In genomic region chr4:172866421-172866820, GRCh38 we compare ENCODE assay signal across 25 cellular contexts.
DNase-seq lines count a peak whose midpoint lies in the region; ATAC-seq, FAIRE-seq and TF ChIP-seq lines count a peak whose summit lies in the region.
"Had no signal": no experiment of that assay in that cellular context is flagged by ENCODE, and none has a peak within 500 bp of the region (broad histone marks: within the 10 kb centered on the region; RNA-seq: fewer than 3 reads in every experiment).

No MANE protein-coding gene starts in this region.

- H3K9me3 Mint-ChIP-seq in activated naive CD4-positive, alpha-beta T cell treated with anti-CD3 and anti-CD28 coated beads for 36 hours, result no peaks in the 10 kb centered on the region

- no peaks in the 10 kb centered on the region for H3K4me1 Mint-ChIP-seq in activated naive CD4-positive, alpha-beta T cell treated with anti-CD3 and anti-CD28 coated beads for 36 hours (ENCODE audit: low read depth)
- H3K4me1 Mint-ChIP-seq: CD14-positive monocyte; CD8-positive, alpha-beta memory T cell had no signal

- no peak overlapping the region for H3K4ac ChIP-seq in trophoblast cell (ENCODE audit: low read depth, low read length)

- H3K27ac ChIP-seq in trophoblast cell (ENCODE audit: low read depth, low read length), result no peak overlapping the region
- H3K27ac ChIP-seq: 22Rv1; BLaER1 treated with 17β-estradiol and CSF1 and Interleukin-3, amounts not matched to agents 10 nM and 100 nM had no signal

- H3K79me1 ChIP-seq in trophoblast cell (ENCODE audit: low read length), result no peaks in the 10 kb centered on the region

- H3K79me2 ChIP-seq in trophoblast cell (ENCODE audit: control insufficient read depth, insufficient read depth, low read length, poor library complexity), result no peaks in the 10 kb centered on the region

- no peak overlapping the region for H2BK120ac ChIP-seq in trophoblast cell (ENCODE audit: insufficient read depth, low read length, poor library complexity)

- no peak overlapping the region for H4K91ac ChIP-seq in trophoblast cell (ENCODE audit: low read depth, low read length)

- intact Hi-C loops in left colon (cut with DNase I, micrococcal nuclease), result no loop called here
- intact Hi-C loops in activated naive CD4-positive, alpha-beta T cell treated with anti-CD3 and anti-CD28 coated beads for 36 hours (cut with micrococcal nuclease), result no loop called here

- H3K27ac Mint-ChIP-seq in activated naive CD4-positive, alpha-beta T cell treated with anti-CD3 and anti-CD28 coated beads for 36 hours, result no peak overlapping the region
- H3K27ac Mint-ChIP-seq: CD14-positive monocyte; CD4-positive, alpha-beta T cell; CD8-positive, alpha-beta memory T cell; HFFc6 had no signal

- DNase-seq in bronchial epithelial cell (ENCODE audit: low read depth), result no peak
- no peak for DNase-seq in left colon
- DNase-seq in trophoblast cell, result no peak
- DNase-seq in GM10248 (ENCODE audit: extremely low spot score), result no peak
- no peak for DNase-seq in activated naive CD4-positive, alpha-beta T cell treated with anti-CD3 and anti-CD28 coated beads for 36 hours
- DNase-seq: AML-193; BE2C; CD4-positive, alpha-beta T cell; CD8-positive, alpha-beta memory T cell; DMS 273 treated with DMSO at 0.1 percent for 48 hours; DMS79; EL; GDM1; GOT3; HFFc6 had no signal

- no peak overlapping the region for H4K12ac ChIP-seq in trophoblast cell (ENCODE audit: low read depth, low read length)

- POLR2A ChIA-PET in GM10248 (lab: Yijun Ruan, JAX), result no interaction called here

- H3K36me3 ChIP-seq in bronchial epithelial cell (ENCODE audit: control insufficient read depth, insufficient read depth, low read length) (no peaks in the 10 kb centered on the region), trophoblast cell (ENCODE audit: control insufficient read depth in 1 of 2, insufficient read depth in 2 of 2, low read length in 2 of 2) (no peaks in the 10 kb centered on the region)
- H3K36me3 ChIP-seq: BE2C; BLaER1 treated with 17β-estradiol and CSF1 and Interleukin-3, amounts not matched to agents 10 nM and 100 nM; HAP-1 had no signal

- FAIRE-seq in bronchial epithelial cell (lab: Jason Lieb, UNC), result peak; percentile 47
- FAIRE-seq: A204.1, D721Med, GM12891, GM18507, H54 had no signal

- TF ChIP-seq CTCF in bronchial epithelial cell (IDR thresholded peaks at IDR 0.05; ENCODE audit: insufficient read depth, low read length, severe bottlenecking) (no peak), GM10248 (IDR thresholded peaks at IDR 0.05; ENCODE audit: control extremely low read depth, extremely low read depth, low read depth, missing control alignments) (no peak)

- WGBS in trophoblast cell (ENCODE audit: extremely low coverage, insufficient coverage, insufficient read length), result no CpG with 5 or more reads among the region's 4 CpGs

- no peak overlapping the region for H2BK12ac ChIP-seq in trophoblast cell (ENCODE audit: low read length)

- H3K9me3 ChIP-seq in trophoblast cell (ENCODE audit: insufficient read depth, low read depth, low read length), result peaks cover 2% of the 10 kb centered on the region
- H3K9me3 ChIP-seq: BE2C, HAP-1 had no signal

- H3K23ac ChIP-seq in trophoblast cell (ENCODE audit: low read length), result no peak overlapping the region

- H3K27me3 ChIP-seq in bronchial epithelial cell (ENCODE audit: control insufficient read depth, insufficient read depth, low read length), result no peaks in the 10 kb centered on the region
- H3K27me3 ChIP-seq in trophoblast cell (ENCODE audit: insufficient read depth, low read length), result no peaks in the 10 kb centered on the region
- H3K27me3 ChIP-seq: BE2C; BLaER1 treated with 17β-estradiol and CSF1 and Interleukin-3, amounts not matched to agents 10 nM and 100 nM had no signal

- H3K4me3 Mint-ChIP-seq in activated naive CD4-positive, alpha-beta T cell treated with anti-CD3 and anti-CD28 coated beads for 36 hours, result no peak overlapping the region
- H3K4me3 Mint-ChIP-seq: CD14-positive monocyte; CD4-positive, alpha-beta T cell; CD8-positive, alpha-beta memory T cell; HFFc6 had no signal

- H2BK5ac ChIP-seq in trophoblast cell (ENCODE audit: low read depth, low read length, poor library complexity), result no peak overlapping the region

- peak; percentile 37 for ATAC-seq in left colon
- no peak for ATAC-seq in GM21367 (IDR thresholded peaks at IDR 0.05; ENCODE audit: unreplicated experiment)

- H3K4me2 ChIP-seq in trophoblast cell (ENCODE audit: low read length), result no peak overlapping the region
- H3K4me2 ChIP-seq: BLaER1 treated with 17β-estradiol and CSF1 and Interleukin-3, amounts not matched to agents 10 nM and 100 nM had no signal

- H2AK5ac ChIP-seq in trophoblast cell (ENCODE audit: low read length), result peak overlapping the region; percentile 51

- H3K9ac ChIP-seq in trophoblast cell (ENCODE audit: low read length), result no peak overlapping the region
- H3K9ac ChIP-seq: BLaER1 treated with 17β-estradiol and CSF1 and Interleukin-3, amounts not matched to agents 10 nM and 100 nM had no signal

- no peak overlapping the region for H3K18ac ChIP-seq in trophoblast cell (ENCODE audit: low read length)

- no peaks in the 10 kb centered on the region for H3K27me3 Mint-ChIP-seq in activated naive CD4-positive, alpha-beta T cell treated with anti-CD3 and anti-CD28 coated beads for 36 hours (ENCODE audit: low read depth)

- no peaks in the 10 kb centered on the region for H3K36me3 Mint-ChIP-seq in activated naive CD4-positive, alpha-beta T cell treated with anti-CD3 and anti-CD28 coated beads for 36 hours (ENCODE audit: low read depth)
- H3K36me3 Mint-ChIP-seq: CD14-positive monocyte had no signal

- H2AFZ ChIP-seq in trophoblast cell (ENCODE audit: insufficient read depth, low read length, poor library complexity), result no peak overlapping the region

- H3K4me3 ChIP-seq in bronchial epithelial cell (ENCODE audit: low read depth, low read length), result no peak overlapping the region
- no peak overlapping the region for H3K4me3 ChIP-seq in trophoblast cell (ENCODE audit: low read depth, low read length)
- H3K4me3 ChIP-seq: BLaER1 treated with 17β-estradiol and CSF1 and Interleukin-3, amounts not matched to agents 10 nM and 100 nM; HAP-1 had no signal

- H4K8ac ChIP-seq in trophoblast cell (ENCODE audit: low read depth, low read length), result no peak overlapping the region

- CTCF ChIA-PET in GM10248 (lab: Yijun Ruan, JAX), result interaction anchor here (1.8 kb wide), 1 partner anchor 9 kb away, joined by 4 read pairs; no protein-coding TSS in a partner anchor
- CTCF ChIA-PET in activated naive CD4-positive, alpha-beta T cell treated with anti-CD3 and anti-CD28 coated beads for 36 hours (lab: Charles Lee), result no interaction called here

- H3K4me1 ChIP-seq in trophoblast cell (ENCODE audit: control insufficient read depth in 1 of 2, insufficient read depth in 2 of 2, low read length in 2 of 2), result no peaks in the 10 kb centered on the region
- H3K4me1 ChIP-seq: BE2C; BLaER1 treated with 17β-estradiol and CSF1 and Interleukin-3, amounts not matched to agents 10 nM and 100 nM had no signal

- H3K14ac ChIP-seq in trophoblast cell (ENCODE audit: low read length), result no peak overlapping the region
